1 cellular context compared by ENCODE assay signal in the genomic region with DNA sequence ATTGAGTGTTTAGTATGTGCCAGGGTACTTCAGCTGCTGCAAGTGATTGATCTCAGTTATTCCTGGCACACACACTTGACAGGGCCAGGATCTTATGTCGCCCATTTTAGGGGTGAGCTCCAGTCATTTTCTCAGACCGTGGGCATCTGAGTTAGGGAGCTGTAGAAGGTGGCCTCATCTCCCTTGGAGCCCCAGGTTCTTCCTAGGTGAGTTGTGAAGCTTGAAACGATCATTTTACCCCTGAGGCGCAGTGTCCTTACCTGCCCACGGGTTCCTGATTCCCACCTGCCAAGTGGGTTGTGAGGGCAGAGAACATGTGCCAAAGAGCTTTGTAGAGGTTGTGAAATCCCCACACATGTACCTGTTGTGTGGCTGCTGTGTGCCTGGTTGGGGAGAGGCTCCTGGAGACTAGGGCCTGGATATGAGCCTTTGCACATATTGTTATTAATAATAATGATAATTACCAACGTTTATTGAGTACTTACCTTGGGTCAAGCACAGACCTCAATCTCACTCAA.
TF ChIP-seq lines count a peak whose summit lies in the region.

No MANE protein-coding gene starts in this region.

TF ChIP-seq in IMR-90, 13 proteins besides CTCF, POLR2A, EP300 and RAD21:
- TF ChIP-seq USF2 (IDR thresholded peaks at IDR 0.05; ENCODE audit: low read depth, low read length) (no peak), MAFK (IDR thresholded peaks at IDR 0.05; ENCODE audit: low read depth, low read length) (no peak), SMC3 (IDR thresholded peaks at IDR 0.05; ENCODE audit: low read depth, low read length) (no peak), BHLHE40 (IDR thresholded peaks at IDR 0.05; ENCODE audit: low read depth, low read length) (no peak), FOS (IDR thresholded peaks at IDR 0.05; ENCODE audit: low read depth, low read length) (no peak), NFE2L2 (IDR thresholded peaks at IDR 0.05; ENCODE audit: low read depth, low read length) (no peak)
